Comparison of ENCODE assay signal across 8 cellular contexts in genomic region chrX:49071877-49072711, GRCh38. TPM values are rescaled to one million over a fixed set of nuclear protein-coding genes. Genes with fewer than 3 reads are reported as not detected.
A peak's percentile ranks its signal among the peaks of the same experiment; 100 is the strongest.
DNase-seq lines count a peak whose midpoint lies in the region; ATAC-seq and TF ChIP-seq lines count a peak whose summit lies in the region.

No MANE protein-coding gene starts in this region.

- TF ChIP-seq CTCF in HFF-Myc (IDR thresholded peaks at IDR 0.05; ENCODE audit: low read depth, low read length, missing control alignments) = no peak
- TF ChIP-seq CTCF in kidney epithelial cell (IDR thresholded peaks at IDR 0.05; ENCODE audit: insufficient read depth, low read length, poor library complexity, severe bottlenecking) = no peak

- no peaks in the 10 kb centered on the region for H3K9me3 Mint-ChIP-seq in stimulated activated effector memory CD8-positive, alpha-beta T cell treated with anti-CD3 and anti-CD28 coated beads, Interleukin-12 subunit alpha, Interleukin-12 subunit beta, amount 100 ng/mL, for 72 hours

- H3K36me3 Mint-ChIP-seq in stimulated activated effector memory CD8-positive, alpha-beta T cell treated with anti-CD3 and anti-CD28 coated beads, Interleukin-12 subunit alpha, Interleukin-12 subunit beta, amount 100 ng/mL, for 72 hours = peaks cover 24% of the 10 kb centered on the region
- no peaks in the 10 kb centered on the region for H3K36me3 Mint-ChIP-seq in T-helper 17 cell (ENCODE audit: low read depth)

- no peaks in the 10 kb centered on the region for H3K27me3 ChIP-seq in kidney epithelial cell (ENCODE audit: control insufficient read depth, insufficient read depth, low read length)

- no peak for DNase-seq in HFF-Myc (ENCODE audit: extremely low read depth, low read depth)
- peak; percentile 75 for DNase-seq in cerebellar cortex (ENCODE audit: low spot score)
- peak; percentile 21 for DNase-seq in kidney epithelial cell (ENCODE audit: low read depth)
- DNase-seq in stimulated activated effector memory CD8-positive, alpha-beta T cell treated with anti-CD3 and anti-CD28 coated beads, Interleukin-12 subunit alpha, Interleukin-12 subunit beta, amount 100 ng/mL, for 72 hours (ENCODE audit: low spot score in 2 of 2) = no peak
- no peak for DNase-seq in T-helper 17 cell
- DNase-seq in activated naive CD4-positive, alpha-beta T cell treated with Interleukin-2 at 50 U/mL for 16 hours = no peak

- peaks cover 21% of the 10 kb centered on the region for H3K4me1 Mint-ChIP-seq in stimulated activated effector memory CD8-positive, alpha-beta T cell treated with anti-CD3 and anti-CD28 coated beads, Interleukin-12 subunit alpha, Interleukin-12 subunit beta, amount 100 ng/mL, for 72 hours
- H3K4me1 Mint-ChIP-seq in T-helper 17 cell = peaks cover 10% of the 10 kb centered on the region

- no peaks in the 10 kb centered on the region for H3K36me3 ChIP-seq in kidney epithelial cell (ENCODE audit: control insufficient read depth, insufficient read depth, low read length)

- no peak for ATAC-seq in stimulated activated effector memory CD8-positive, alpha-beta T cell treated with anti-CD3 and anti-CD28 coated beads, Interleukin-12 subunit alpha, Interleukin-12 subunit beta, amount 100 ng/mL, for 72 hours
- ATAC-seq in HG02870 (IDR thresholded peaks at IDR 0.05; ENCODE audit: unreplicated experiment) = no peak
- ATAC-seq in T-helper 17 cell = no peak
- no peak for ATAC-seq in GM21737 (IDR thresholded peaks at IDR 0.05; ENCODE audit: unreplicated experiment)

- peak overlapping the region; percentile 68 for H3K4me3 ChIP-seq in HFF-Myc (replicated peaks; ENCODE audit: low read depth, low read length)
- peak overlapping the region; percentile 69 for H3K4me3 ChIP-seq in kidney epithelial cell (ENCODE audit: low read depth, low read length)

- no peaks in the 10 kb centered on the region for H3K27me3 Mint-ChIP-seq in T-helper 17 cell

- H3K27ac Mint-ChIP-seq in stimulated activated effector memory CD8-positive, alpha-beta T cell treated with anti-CD3 and anti-CD28 coated beads, Interleukin-12 subunit alpha, Interleukin-12 subunit beta, amount 100 ng/mL, for 72 hours = no peak overlapping the region
- no peak overlapping the region for H3K27ac Mint-ChIP-seq in T-helper 17 cell

- H3K9me3 ChIP-seq in T-helper 17 cell (ENCODE audit: control insufficient read depth, low read length, poor library complexity, severe bottlenecking) = no peaks in the 10 kb centered on the region

- peak overlapping the region; percentile 31 for H3K4me3 Mint-ChIP-seq in stimulated activated effector memory CD8-positive, alpha-beta T cell treated with anti-CD3 and anti-CD28 coated beads, Interleukin-12 subunit alpha, Interleukin-12 subunit beta, amount 100 ng/mL, for 72 hours
- no peak overlapping the region for H3K4me3 Mint-ChIP-seq in T-helper 17 cell

RNA-seq across cellular contexts. Expression of gene PRAF2, which starts 1.7 kb away (rescaled TPM):
- total RNA-seq in kidney epithelial cell = 16.8 and 18.1 TPM in 2 replicates
- total RNA-seq in T-helper 17 cell = 10 to 100 TPM; 18.8 to 20.6 TPM

RNA-seq across cellular contexts. Expression of gene WDR45, which starts 7.6 kb away (rescaled TPM):
- total RNA-seq in kidney epithelial cell (115 and 117 TPM in 2 replicates), T-helper 17 cell (10 to 100 TPM; 69.9 to 73.5 TPM)

RNA-seq across cellular contexts. Expression of gene CCDC120, which starts 13.3 kb away (rescaled TPM):
- 5.5 and 6.4 TPM in 2 replicates for total RNA-seq in kidney epithelial cell
- 10 to 100 TPM; 10.8 to 11.8 TPM for total RNA-seq in T-helper 17 cell

RNA-seq across cellular contexts. Expression of gene TFE3, which starts 28.9 kb away (rescaled TPM):
- total RNA-seq in kidney epithelial cell (55.6 and 63.3 TPM in 2 replicates), T-helper 17 cell (10 to 100 TPM; 38.9 to 46.4 TPM)

RNA-seq across cellular contexts. Expression of gene GPKOW, which starts 51.4 kb away (rescaled TPM):
- total RNA-seq in kidney epithelial cell (26.4 and 35.0 TPM in 2 replicates), T-helper 17 cell (10 to 100 TPM; 13.5 to 14.4 TPM)

Comparison
In these comparisons a context has a peak if more than half of its experiments do, and no peak if none do; other contexts are left out.
1. DNase-seq: peak in cerebellar cortex (single experiment) and kidney epithelial cell (single experiment); none in HFF-Myc (single experiment), stimulated activated effector memory CD8-positive, alpha-beta T cell treated with anti-CD3 and anti-CD28 coated beads, Interleukin-12 subunit alpha, Interleukin-12 subunit beta, amount 100 ng/mL, for 72 hours (0 of 2), T-helper 17 cell (0 of 3) and activated naive CD4-positive, alpha-beta T cell treated with Interleukin-2 at 50 U/mL for 16 hours (single experiment).